13 cellular contexts compared by ENCODE assay signal in genomic region chr1:183040600-183040999, GRCh38. TPM values are rescaled to one million over a fixed set of nuclear protein-coding genes. Genes with fewer than 3 reads are reported as not detected.
A peak's percentile ranks its signal among the peaks of the same experiment; 100 is the strongest.
DNase-seq lines count a peak whose midpoint lies in the region; ATAC-seq, FAIRE-seq and TF ChIP-seq lines count a peak whose summit lies in the region.
"Had no signal": no experiment of that assay in that cellular context is flagged by ENCODE, and none has a peak within 500 bp of the region (broad histone marks: within the 10 kb centered on the region; RNA-seq: fewer than 3 reads in every experiment).

No MANE protein-coding gene starts in this region.

- peaks cover 11 to 100% (median 88%) of the 10 kb centered on the region in 9 donors for H3K4me1 ChIP-seq in heart right ventricle
- H3K4me1 ChIP-seq in vagina, result peaks cover 87% of the 10 kb centered on the region

- H3K9me3 ChIP-seq in heart right ventricle, result no peaks in the 10 kb centered on the region
- H3K9me3 ChIP-seq in vagina, result no peaks in the 10 kb centered on the region
- no peaks in the 10 kb centered on the region for H3K9me3 ChIP-seq in WERI-Rb-1 (ENCODE audit: severe bottlenecking)
- H3K9me3 ChIP-seq: upper lobe of left lung had no signal

- peak overlapping the region; percentile 87 for H3K27ac Mint-ChIP-seq in nephron progenitor cell
- H3K27ac Mint-ChIP-seq: activated T-helper 17 cell treated with anti-CD3 and anti-CD28 coated beads, Interleukin-2, amount 50 U/mL, for 72 hours had no signal

- no peaks in the 10 kb centered on the region for H3K9me3 Mint-ChIP-seq in nephron progenitor cell
- H3K9me3 Mint-ChIP-seq: activated T-helper 17 cell treated with anti-CD3 and anti-CD28 coated beads, Interleukin-2, amount 50 U/mL, for 72 hours had no signal

- H3K4me3 Mint-ChIP-seq in nephron progenitor cell, result no peak overlapping the region
- H3K4me3 Mint-ChIP-seq: activated T-helper 17 cell treated with anti-CD3 and anti-CD28 coated beads, Interleukin-2, amount 50 U/mL, for 72 hours had no signal

- DNase-seq in heart right ventricle (no peak), Right ventricle myocardium inferior (ENCODE audit: missing footprints) (no peak), cerebellar cortex (ENCODE audit: low spot score) (peak; percentile 30), nephron progenitor cell (no peak), vagina (ENCODE audit: extremely low spot score in 2 of 2) (no peak), D721Med (ENCODE audit: insufficient read length, low spot score) (no peak), WERI-Rb-1 (no peak)
- DNase-seq: NCI-H1436, upper lobe of left lung had no signal

- H3K27ac ChIP-seq in heart right ventricle (peak overlapping the region in 9 of 10 donors; percentile 11 to 79 (median 50)), vagina (peak overlapping the region; percentile 55), WERI-Rb-1 (no peak overlapping the region)
- H3K27ac ChIP-seq: epithelial cell of prostate had no signal

- no peak for TF ChIP-seq POLR2A in vagina (IDR thresholded peaks at IDR 0.05)

- H3K4me1 Mint-ChIP-seq in nephron progenitor cell, result peaks cover 81% of the 10 kb centered on the region
- H3K4me1 Mint-ChIP-seq: activated T-helper 17 cell treated with anti-CD3 and anti-CD28 coated beads, Interleukin-2, amount 50 U/mL, for 72 hours had no signal

- H3K27me3 Mint-ChIP-seq in nephron progenitor cell (ENCODE audit: low read depth, poor library complexity), result no peaks in the 10 kb centered on the region

- ATAC-seq in heart right ventricle, result no peak
- no peak for ATAC-seq in Right ventricle myocardium inferior
- no peak for ATAC-seq in GM18867 (IDR thresholded peaks at IDR 0.05; ENCODE audit: unreplicated experiment)
- ATAC-seq: activated T-helper 17 cell treated with anti-CD3 and anti-CD28 coated beads, Interleukin-2, amount 50 U/mL, for 72 hours had no signal

- intact Hi-C loops in heart right ventricle (cut with DNase I) (loop anchor here in 2 of 10 donors (5.0 kb wide), 2 partner anchors 52 to 57 kb away; no protein-coding TSS in a partner anchor), Right ventricle myocardium inferior (cut with DNase I) (no loop called here), vagina (cut with DNase I) (no loop called here)

- FAIRE-seq in D721Med (lab: Jason Lieb, UNC), result no peak

- H3K36me3 Mint-ChIP-seq in nephron progenitor cell (ENCODE audit: low read depth), result peaks cover 16% of the 10 kb centered on the region

- TF ChIP-seq CTCF in heart right ventricle (IDR thresholded peaks at IDR 0.05), result no peak
- TF ChIP-seq CTCF in nephron progenitor cell (IDR thresholded peaks at IDR 0.05), result no peak
- no peak for TF ChIP-seq CTCF in vagina (IDR thresholded peaks at IDR 0.05)
- TF ChIP-seq CTCF in D721Med (IDR thresholded peaks at IDR 0.05; ENCODE audit: insufficient read depth, missing control alignments), result no peak
- TF ChIP-seq CTCF in WERI-Rb-1 (IDR thresholded peaks at IDR 0.05; ENCODE audit: low read depth, low read length), result no peak

- H3K36me3 ChIP-seq in heart right ventricle (peaks cover 0 to 12% (median 0%) of the 10 kb centered on the region in 9 donors), vagina (no peaks in the 10 kb centered on the region), WERI-Rb-1 (no peaks in the 10 kb centered on the region)
- H3K36me3 ChIP-seq: upper lobe of left lung had no signal

- H3K27me3 ChIP-seq in heart right ventricle, result no peaks in the 10 kb centered on the region
- H3K27me3 ChIP-seq in vagina, result no peaks in the 10 kb centered on the region
- H3K27me3 ChIP-seq in WERI-Rb-1 (ENCODE audit: insufficient read depth, low read depth, severe bottlenecking), result no peaks in the 10 kb centered on the region
- H3K27me3 ChIP-seq: upper lobe of left lung had no signal

- 20 to 29% methylated on average over 3 of the region's 3 CpGs for WGBS in heart right ventricle, 2 donors

- H3K4me3 ChIP-seq in heart right ventricle (peak overlapping the region in 1 of 10 donors; percentile 4), vagina (no peak overlapping the region), WERI-Rb-1 (ENCODE audit: low read depth, low read length) (no peak overlapping the region)
- H3K4me3 ChIP-seq: skin epidermis, upper lobe of left lung had no signal

RNA-seq across cellular contexts. Expression of gene LAMC1, which starts 17.4 kb away (rescaled TPM):
- 100 to 1,000 TPM; 100 to 160 (median 116) TPM for total RNA-seq in heart right ventricle
- polyA plus RNA-seq in heart right ventricle, result 10 to 100 TPM; 22.1 to 60.1 TPM
- total RNA-seq in Right ventricle myocardium inferior, result 100 TPM
- total RNA-seq in vagina, result 217 TPM
